In the genomic region with DNA sequence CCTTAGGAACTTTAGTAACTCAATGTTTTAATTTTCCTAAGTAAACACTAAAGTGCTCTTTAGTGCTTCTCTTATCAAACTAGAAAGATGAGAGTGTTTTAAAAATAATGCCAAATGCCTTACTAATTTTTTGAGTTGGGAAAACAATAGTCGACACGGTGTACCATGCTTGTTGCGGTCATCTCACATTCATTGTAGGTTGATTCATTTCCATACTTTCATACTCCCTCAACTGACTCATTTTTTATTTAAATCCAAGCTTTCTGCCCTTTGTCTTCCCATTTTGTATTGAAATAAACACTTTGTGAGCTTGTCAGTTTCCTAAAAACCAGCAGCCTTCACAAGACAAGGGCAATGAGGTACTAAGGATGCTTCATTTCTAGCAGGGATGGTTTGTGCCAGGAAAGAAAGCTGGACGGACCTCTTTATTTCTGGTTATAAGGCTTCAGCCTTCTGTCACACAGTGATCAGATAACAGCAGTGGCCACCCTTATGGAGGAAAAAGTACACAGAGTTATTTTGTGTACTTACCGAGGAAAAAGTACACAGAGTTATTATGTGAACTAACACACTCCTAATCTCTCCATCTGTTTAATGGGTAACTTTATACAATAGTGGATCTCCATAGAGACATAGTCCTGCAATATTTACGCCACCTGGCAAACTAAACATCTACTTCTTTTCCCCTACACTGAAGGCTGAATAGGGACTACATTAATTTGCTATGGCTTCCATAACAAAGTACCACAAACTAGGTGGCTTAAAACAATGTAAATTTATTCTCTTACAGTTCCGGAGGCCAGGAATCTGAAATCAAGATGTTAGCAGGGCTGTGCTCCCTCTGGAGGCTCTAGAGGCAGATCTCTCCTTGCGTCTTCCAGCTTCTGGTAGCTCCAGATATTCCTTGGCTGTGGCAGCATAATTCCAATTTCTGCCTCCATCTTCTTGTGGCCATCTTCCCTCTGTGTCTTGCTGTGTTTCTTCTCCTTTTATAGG, we compare ENCODE assay signal across 14 cellular contexts. TPM values are rescaled to one million over a fixed set of nuclear protein-coding genes. Genes with fewer than 3 reads are reported as not detected.
DNase-seq lines count a peak whose midpoint lies in the region; ATAC-seq and TF ChIP-seq lines count a peak whose summit lies in the region.
"Had no signal": no experiment of that assay in that cellular context is flagged by ENCODE, and none has a peak within 500 bp of the region (broad histone marks: within the 10 kb centered on the region; RNA-seq: fewer than 3 reads in every experiment).

No MANE protein-coding gene starts in this region.

- H3K4me1 ChIP-seq in Caco-2 (peaks cover 12% of the 10 kb centered on the region), lower lobe of right lung (no peaks in the 10 kb centered on the region)

- H3K36me3 Mint-ChIP-seq in Caco-2 (ENCODE audit: insufficient read depth, unreplicated experiment): no peaks in the 10 kb centered on the region
- no peaks in the 10 kb centered on the region for H3K36me3 Mint-ChIP-seq in T-helper 2 cell treated with Interferon-gamma antibody and Interleukin-4, amounts not matched to agents 5 μg/mL and 100 μg/mL, for 36 hours (ENCODE audit: low read depth)
- no peaks in the 10 kb centered on the region for H3K36me3 Mint-ChIP-seq in activated T-cell treated with anti-CD3 and anti-CD28 coated beads, Interleukin-2, amount 50 U/mL, for 24 hours (ENCODE audit: low read depth)
- H3K36me3 Mint-ChIP-seq: CD4-positive, alpha-beta memory T cell had no signal

- H3K4me3 ChIP-seq in Caco-2 (ENCODE audit: low read depth, low read length): no peak overlapping the region
- no peak overlapping the region for H3K4me3 ChIP-seq in lower lobe of right lung

- H3K27ac Mint-ChIP-seq in Caco-2 (ENCODE audit: unreplicated experiment): no peak overlapping the region
- H3K27ac Mint-ChIP-seq in T-helper 2 cell treated with Interferon-gamma antibody and Interleukin-4, amounts not matched to agents 5 μg/mL and 100 μg/mL, for 36 hours: no peak overlapping the region
- no peak overlapping the region for H3K27ac Mint-ChIP-seq in activated T-cell treated with anti-CD3 and anti-CD28 coated beads, Interleukin-2, amount 50 U/mL, for 24 hours
- H3K27ac Mint-ChIP-seq: CD4-positive, alpha-beta memory T cell had no signal

- intact Hi-C loops in Caco-2 (cut with micrococcal nuclease; ENCODE audit: unreplicated experiment) (loop anchor here (1.0 to 2.0 kb wide), 4 partner anchors 19 to 197 kb away; no protein-coding TSS in a partner anchor), lower lobe of right lung (cut with DNase I) (loop anchor here (10.0 kb wide), 1 partner anchor 301 kb away; no protein-coding TSS in a partner anchor)

- no peaks in the 10 kb centered on the region for H3K27me3 Mint-ChIP-seq in Caco-2 (ENCODE audit: insufficient read depth, unreplicated experiment)
- H3K27me3 Mint-ChIP-seq in T-helper 2 cell treated with Interferon-gamma antibody and Interleukin-4, amounts not matched to agents 5 μg/mL and 100 μg/mL, for 36 hours (ENCODE audit: low read depth): peaks cover 11% of the 10 kb centered on the region
- peaks cover 51% of the 10 kb centered on the region for H3K27me3 Mint-ChIP-seq in activated T-cell treated with anti-CD3 and anti-CD28 coated beads, Interleukin-2, amount 50 U/mL, for 24 hours

- no peaks in the 10 kb centered on the region for H3K4me1 Mint-ChIP-seq in Caco-2 (ENCODE audit: low read depth, unreplicated experiment)
- H3K4me1 Mint-ChIP-seq in T-helper 2 cell treated with Interferon-gamma antibody and Interleukin-4, amounts not matched to agents 5 μg/mL and 100 μg/mL, for 36 hours (ENCODE audit: low read depth): no peaks in the 10 kb centered on the region
- no peaks in the 10 kb centered on the region for H3K4me1 Mint-ChIP-seq in activated T-cell treated with anti-CD3 and anti-CD28 coated beads, Interleukin-2, amount 50 U/mL, for 24 hours (ENCODE audit: low read depth)
- H3K4me1 Mint-ChIP-seq: CD4-positive, alpha-beta memory T cell had no signal

- DNase-seq in Caco-2 (peak in 1 of 2 experiments; percentile 49), NCI-H146 (lab: John Stamatoyannopoulos, UW) (peak; percentile 69), astrocyte of the hippocampus (ENCODE audit: low read depth, low spot score) (peak; percentile 68), lower lobe of right lung (no peak)
- DNase-seq in T-helper 2 cell treated with Interferon-gamma antibody and Interleukin-4, amounts not matched to agents 5 μg/mL and 100 μg/mL, for 36 hours (ENCODE audit: low spot score): no peak
- DNase-seq in activated T-cell treated with anti-CD3 and anti-CD28 coated beads, Interleukin-2, amount 50 U/mL, for 24 hours: no peak
- DNase-seq: CD4-positive, alpha-beta memory T cell; left cardiac atrium; stimulated activated CD4-positive, alpha-beta T cell treated with anti-CD3 and anti-CD28 coated beads, Interleukin-15, amount 100 ng/mL, for 24 hours; substantia nigra had no signal

- BruUV-seq in Caco-2 (replicated peaks; lab: Mats Ljungman, UMichigan): no TSS peak

- POLR2A ChIA-PET in Caco-2 (lab: Charles Lee): no interaction called here

- H3K27ac ChIP-seq in lower lobe of right lung: no peak overlapping the region
- H3K27ac ChIP-seq: RWPE1 had no signal

- H3K36me3 ChIP-seq in Caco-2 (ENCODE audit: control insufficient read depth, insufficient read depth, low read length): no peaks in the 10 kb centered on the region
- no peaks in the 10 kb centered on the region for H3K36me3 ChIP-seq in lower lobe of right lung

- no peaks in the 10 kb centered on the region for H3K27me3 ChIP-seq in Caco-2 (replicated peaks; ENCODE audit: control insufficient read depth, insufficient read depth, low read length)
- H3K27me3 ChIP-seq in lower lobe of right lung (ENCODE audit: low read depth): no peaks in the 10 kb centered on the region

- peak in 1 of 2 experiments; percentile 13 for TF ChIP-seq CTCF in Caco-2 (IDR thresholded peaks at IDR 0.05; ENCODE audit: insufficient read depth in 1 of 2, low read depth in 1 of 2, low read length in 1 of 2, severe bottlenecking in 1 of 2, unreplicated experiment in 1 of 2)
- no peak for TF ChIP-seq CTCF in lower lobe of right lung (IDR thresholded peaks at IDR 0.05)

- CTCF ChIA-PET in Caco-2 (lab: Charles Lee): interaction anchor here (1.0 kb wide), 1 partner anchor 20 kb away, joined by 7 read pairs; no protein-coding TSS in a partner anchor

- peak overlapping the region; percentile 19 for H3K4me3 Mint-ChIP-seq in Caco-2 (ENCODE audit: unreplicated experiment)
- no peak overlapping the region for H3K4me3 Mint-ChIP-seq in T-helper 2 cell treated with Interferon-gamma antibody and Interleukin-4, amounts not matched to agents 5 μg/mL and 100 μg/mL, for 36 hours
- H3K4me3 Mint-ChIP-seq in activated T-cell treated with anti-CD3 and anti-CD28 coated beads, Interleukin-2, amount 50 U/mL, for 24 hours: no peak overlapping the region
- H3K4me3 Mint-ChIP-seq: CD4-positive, alpha-beta memory T cell had no signal

- ATAC-seq in lower lobe of right lung (peak; percentile 66 to 86), GM21825 (IDR thresholded peaks at IDR 0.05; ENCODE audit: unreplicated experiment) (no peak), HG02970 (IDR thresholded peaks at IDR 0.05; ENCODE audit: low FRiP score, unreplicated experiment) (no peak)

- 0 out of 2 replicates have a peak, but pooled peaks cover 3% of the 10 kb centered on the region for H3K9me3 ChIP-seq in Caco-2
- H3K9me3 ChIP-seq in lower lobe of right lung: peaks cover 5% of the 10 kb centered on the region

- H3K9me3 Mint-ChIP-seq in Caco-2 (ENCODE audit: unreplicated experiment): peaks cover 29% of the 10 kb centered on the region
- no peaks in the 10 kb centered on the region for H3K9me3 Mint-ChIP-seq in T-helper 2 cell treated with Interferon-gamma antibody and Interleukin-4, amounts not matched to agents 5 μg/mL and 100 μg/mL, for 36 hours
- H3K9me3 Mint-ChIP-seq in activated T-cell treated with anti-CD3 and anti-CD28 coated beads, Interleukin-2, amount 50 U/mL, for 24 hours: peaks cover 21% of the 10 kb centered on the region

RNA-seq across cellular contexts. Expression of a gene that starts 13.0 kb away (rescaled TPM):
- total RNA-seq in Caco-2 (2022): not detected in 2 replicates
- total RNA-seq in lower lobe of right lung: 5.2 TPM
- total RNA-seq: activated CD8-positive, alpha-beta memory T cell treated with anti-CD3 and anti-CD28 coated beads for 36 hours; CD4-positive, alpha-beta memory T cell had no signal

Comparison
In these comparisons a context has a peak if more than half of its experiments do, and no peak if none do; other contexts are left out.
1. DNase-seq: peak in NCI-H146 (single experiment) and astrocyte of the hippocampus (single experiment); none in lower lobe of right lung (single experiment), T-helper 2 cell treated with Interferon-gamma antibody and Interleukin-4, amounts not matched to agents 5 μg/mL and 100 μg/mL, for 36 hours (single experiment) and activated T-cell treated with anti-CD3 and anti-CD28 coated beads, Interleukin-2, amount 50 U/mL, for 24 hours (single experiment).
2. ATAC-seq: peak in lower lobe of right lung (2 of 2); none in GM21825 (single experiment) and HG02970 (single experiment).